ENCODE assay signal across 16 cellular contexts in the genomic region with DNA sequence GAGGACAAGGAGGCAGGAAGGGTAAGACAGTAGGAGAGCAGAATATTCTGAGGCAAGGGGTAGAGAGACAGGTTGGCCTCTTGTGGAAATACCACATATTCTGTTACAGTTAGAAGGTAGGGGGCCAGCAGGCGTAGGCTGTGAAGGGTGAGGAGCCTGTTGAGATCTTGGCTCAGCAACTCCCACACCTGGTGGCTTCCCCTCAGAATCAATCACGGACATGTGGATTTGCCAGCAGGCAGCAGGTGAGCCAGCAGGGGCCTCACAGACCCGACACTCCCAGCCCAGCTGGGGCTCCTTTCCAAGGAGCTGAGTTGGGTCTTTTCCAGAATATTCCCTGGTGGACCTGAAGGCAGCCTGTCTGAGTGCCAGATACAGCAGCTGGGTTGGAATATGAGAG.
"Had no signal": no experiment of that assay in that cellular context is flagged by ENCODE, and none has a peak within 500 bp of the region (broad histone marks: within the 10 kb centered on the region; RNA-seq: fewer than 3 reads in every experiment).

No MANE protein-coding gene starts in this region.

- DNase-seq: activated CD4-positive, alpha-beta T cell treated with anti-CD3 and anti-CD28 coated beads, Interleukin-2, amount 50 U/mL, for 1 hour; activated CD4-positive, CD25-positive, alpha-beta regulatory T cell; activated naive CD4-positive, alpha-beta T cell treated with anti-CD3 and anti-CD28 coated beads, Interleukin-2, amount 50 U/mL, for 16 hours; activated T-cell treated with anti-CD3 and anti-CD28 coated beads for 4 hours; amniotic stem cell; cortex of kidney; effector CD8-positive, alpha-beta T cell; gastrocnemius medialis; heart right ventricle; mammary epithelial cell; stimulated activated CD4-positive, alpha-beta T cell treated with anti-CD3 and anti-CD28 coated beads, Interleukin-12 subunit alpha, Interleukin-12 subunit beta, amount 100 ng/mL, for 4 hours; stimulated activated naive CD4-positive, alpha-beta T cell; substantia nigra; trophoblast cell had no signal

- H3K36me3 ChIP-seq: gastrocnemius medialis, heart right ventricle had no signal

- H3K4me3 ChIP-seq: gastrocnemius medialis, heart right ventricle had no signal

- H3K9me3 ChIP-seq: gastrocnemius medialis, heart right ventricle had no signal

- H3K4me1 ChIP-seq: gastrocnemius medialis, heart right ventricle had no signal

- H3K27ac ChIP-seq: gastrocnemius medialis, heart right ventricle had no signal

- ATAC-seq: gastrocnemius medialis; heart right ventricle; left lobe of liver; natural killer cell treated with Interleukin-12 subunit alpha and Interleukin-12 subunit beta and Interleukin-15 and Interleukin-18, amount 100 ng/mL, for 72 hours had no signal
